Comparison of ENCODE assay signal across 8 cellular contexts in the genomic region with DNA sequence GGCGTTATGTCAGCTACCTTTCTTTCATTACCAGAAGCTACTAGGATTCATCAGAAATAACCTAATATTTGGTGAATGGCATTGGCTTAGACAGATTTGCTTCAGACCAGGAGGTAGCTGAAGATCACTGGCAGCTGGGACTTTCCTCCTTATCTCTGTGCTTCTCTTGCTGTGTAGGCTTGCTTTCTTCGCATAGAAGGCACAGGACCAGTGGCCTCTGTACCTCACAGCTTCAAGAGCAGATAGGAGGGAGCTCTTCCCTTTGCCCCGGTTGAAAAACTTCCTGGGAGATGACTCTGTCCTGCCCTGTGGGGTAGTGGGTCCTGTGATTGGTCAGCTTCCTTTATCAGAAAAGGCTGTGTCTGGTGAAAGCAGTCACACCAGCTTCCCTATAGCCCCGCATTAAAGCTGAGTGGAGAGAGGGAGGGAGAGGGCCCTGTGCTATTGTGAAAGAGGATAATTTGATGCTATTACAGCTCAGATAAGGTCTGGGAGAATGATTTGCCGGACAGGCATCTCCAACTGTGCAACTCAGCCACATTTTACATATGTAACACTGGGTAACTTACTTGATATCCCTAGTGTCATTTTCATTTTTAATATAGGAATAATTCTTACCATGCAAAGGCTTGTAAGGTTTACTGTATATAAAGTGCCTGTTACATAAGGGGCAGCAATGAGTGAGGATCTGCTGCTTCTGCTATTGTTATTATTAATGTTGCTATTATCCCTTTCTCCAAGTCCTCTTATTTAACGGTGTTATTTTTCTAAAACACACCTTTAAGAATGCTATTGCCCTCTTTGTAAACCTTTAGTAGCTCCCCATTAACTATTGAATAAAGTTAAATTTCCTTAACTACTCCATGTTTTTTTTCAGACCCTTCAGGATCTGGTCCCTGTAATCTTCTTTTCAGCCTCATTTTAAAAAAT. TPM values are rescaled to one million over a fixed set of nuclear protein-coding genes. Genes with fewer than 3 reads are reported as not detected.
A peak's percentile ranks its signal among the peaks of the same experiment; 100 is the strongest.
DNase-seq lines count a peak whose midpoint lies in the region; ATAC-seq and TF ChIP-seq lines count a peak whose summit lies in the region.

No MANE protein-coding gene starts in this region.

- no peak overlapping the region for H4K5ac ChIP-seq in mesendoderm (ENCODE audit: low read length)

- peaks cover 1 to 10% (median 6%) of the 10 kb centered on the region in 5 experiments for H3K9me3 Mint-ChIP-seq in brain
- no peaks in the 10 kb centered on the region for H3K9me3 Mint-ChIP-seq in effector memory CD8-positive, alpha-beta T cell

- H2AK5ac ChIP-seq in mesendoderm (ENCODE audit: low read length): no peak overlapping the region

- no peak overlapping the region for H3K4me3 ChIP-seq in mesendoderm (ENCODE audit: low read length)

- no peak overlapping the region for H3K23ac ChIP-seq in mesendoderm (ENCODE audit: low read length)

- no peaks in the 10 kb centered on the region for H3K36me3 ChIP-seq in mesendoderm (ENCODE audit: control insufficient read depth, insufficient read depth, low read length)

- ATAC-seq in effector memory CD8-positive, alpha-beta T cell (replicated peaks): no peak
- ATAC-seq in GM21515 (IDR thresholded peaks at IDR 0.05; ENCODE audit: unreplicated experiment) (no peak), GM21737 (IDR thresholded peaks at IDR 0.05; ENCODE audit: unreplicated experiment) (no peak)

- H3K27ac ChIP-seq in mesendoderm (ENCODE audit: low read depth, low read length): peak overlapping the region; percentile 62

- DNase-seq in AG08395 (ENCODE audit: low spot score) (peak; percentile 28), LoVo (ENCODE audit: low spot score) (peak; percentile 57), mesendoderm (peak; percentile 96), COLO829 (ENCODE audit: low spot score) (no peak)
- no peak for DNase-seq in effector memory CD8-positive, alpha-beta T cell

- peak overlapping the region; percentile 0 for H3K18ac ChIP-seq in mesendoderm (ENCODE audit: low read length)

- H3K27me3 Mint-ChIP-seq in brain: peaks cover 4% of the 10 kb centered on the region
- no peaks in the 10 kb centered on the region for H3K27me3 Mint-ChIP-seq in effector memory CD8-positive, alpha-beta T cell

- H2BK15ac ChIP-seq in mesendoderm (replicated peaks; ENCODE audit: low read depth): no peak overlapping the region

- no CpG with 5 or more reads among the region's 6 CpGs for WGBS in mesendoderm (ENCODE audit: extremely low coverage, insufficient coverage, low lambda C conversion rate)

- no peak overlapping the region for H4K8ac ChIP-seq in mesendoderm (ENCODE audit: low read depth, low read length)

- peak overlapping the region in 3 of 5 experiments; percentile 21 to 47 (median 28) for H3K4me3 Mint-ChIP-seq in brain
- H3K4me3 Mint-ChIP-seq in effector memory CD8-positive, alpha-beta T cell: no peak overlapping the region

- no peak overlapping the region for H3K9ac ChIP-seq in mesendoderm (ENCODE audit: low read length)

- peak overlapping the region in 4 of 5 experiments; percentile 34 to 84 (median 66) for H3K27ac Mint-ChIP-seq in brain
- peak overlapping the region in 1 of 2 donors; percentile 39 for H3K27ac Mint-ChIP-seq in effector memory CD8-positive, alpha-beta T cell

- H3K36me3 Mint-ChIP-seq in brain: peaks cover 33% of the 10 kb centered on the region
- peaks cover 6% of the 10 kb centered on the region for H3K36me3 Mint-ChIP-seq in effector memory CD8-positive, alpha-beta T cell (ENCODE audit: insufficient read depth)

- no peak overlapping the region for H2BK120ac ChIP-seq in mesendoderm (ENCODE audit: low read depth, low read length)

- no peaks in the 10 kb centered on the region for H3K27me3 ChIP-seq in mesendoderm (ENCODE audit: insufficient read depth, low read length, poor library complexity)

- H3K4me1 ChIP-seq in mesendoderm (ENCODE audit: control insufficient read depth, low read depth, low read length): peaks cover 9% of the 10 kb centered on the region

- H3K4me2 ChIP-seq in mesendoderm (ENCODE audit: low read length): no peak overlapping the region

- peaks cover 2% of the 10 kb centered on the region for H3K79me2 ChIP-seq in mesendoderm (ENCODE audit: control insufficient read depth, insufficient read depth, low read length)

- TF ChIP-seq CTCF in brain (conservative IDR thresholded peaks at IDR 0.05): no peak

- peak overlapping the region; percentile 9 for H3K56ac ChIP-seq in mesendoderm (ENCODE audit: low read length)

- no peak overlapping the region for H2BK5ac ChIP-seq in mesendoderm (ENCODE audit: low read length)

- no peak overlapping the region for H3K4ac ChIP-seq in mesendoderm (ENCODE audit: low read depth, low read length)

- H3K79me1 ChIP-seq in mesendoderm (ENCODE audit: low read length): peaks cover 2% of the 10 kb centered on the region

- peaks cover 44% of the 10 kb centered on the region for H3K4me1 Mint-ChIP-seq in brain
- H3K4me1 Mint-ChIP-seq in effector memory CD8-positive, alpha-beta T cell (ENCODE audit: low read depth in 2 of 2): peaks cover 7 to 10% of the 10 kb centered on the region in 2 donors

RNA-seq across cellular contexts. Expression of a gene that starts 31.6 kb away (rescaled TPM):
- 23.9 TPM for polyA plus RNA-seq in brain (ENCODE audit: insufficient read depth, low read depth, low replicate concordance)
- polyA plus RNA-seq in mesendoderm (2013, experiment 1 of 2): 45.4 TPM
- polyA plus RNA-seq in mesendoderm (2013, experiment 2 of 2): 46.3 TPM

Comparison
In these comparisons a context has a peak if more than half of its experiments do, and no peak if none do; other contexts are left out.
1. DNase-seq: peak in AG08395 (single experiment), LoVo (single experiment) and mesendoderm (single experiment); none in COLO829 (single experiment) and effector memory CD8-positive, alpha-beta T cell (0 of 3).
2. H3K4me3 Mint-ChIP-seq: peak in brain (3 of 5); none in effector memory CD8-positive, alpha-beta T cell (0 of 2).